Comparison of ENCODE assay signal across 13 cellular contexts in the genomic region with DNA sequence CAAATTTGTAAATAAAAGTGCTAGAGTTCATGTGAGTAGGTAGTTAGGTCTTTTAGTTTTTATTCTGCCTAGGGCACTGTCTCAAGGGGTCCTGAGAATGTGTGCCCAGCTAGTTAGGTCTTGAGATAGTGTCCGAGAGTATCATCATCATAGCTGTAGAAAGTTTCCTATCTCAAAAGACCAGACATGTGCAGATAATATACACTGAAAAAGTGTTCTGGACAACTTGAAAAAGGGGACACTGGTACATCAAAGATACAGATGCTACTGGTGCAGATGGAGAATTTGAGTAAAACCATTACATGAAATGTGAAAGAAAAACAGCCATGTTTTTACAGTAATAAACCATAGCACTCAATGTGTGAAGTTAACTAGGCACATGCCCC. TPM values are rescaled to one million over a fixed set of nuclear protein-coding genes. Genes with fewer than 3 reads are reported as not detected.
A peak's percentile ranks its signal among the peaks of the same experiment; 100 is the strongest.
DNase-seq lines count a peak whose midpoint lies in the region; ATAC-seq and TF ChIP-seq lines count a peak whose summit lies in the region.
"Had no signal": no experiment of that assay in that cellular context is flagged by ENCODE, and none has a peak within 500 bp of the region (broad histone marks: within the 10 kb centered on the region; RNA-seq: fewer than 3 reads in every experiment).

No MANE protein-coding gene starts in this region.

- H3K4me1 Mint-ChIP-seq in nephron, result peaks cover 6% of the 10 kb centered on the region

- no peak for TF ChIP-seq POLR2A in NB4 (IDR thresholded peaks at IDR 0.05; ENCODE audit: extremely low read depth, insufficient read length)

- no peak for DNase-seq in NB4 (ENCODE audit: low read depth)
- DNase-seq in DMS79 (lab: John Stamatoyannopoulos, UW), result no peak
- DNase-seq in G401 (ENCODE audit: low spot score), result no peak
- DNase-seq: CD8-positive, alpha-beta T cell; NCI-H526; T-cell; transverse colon had no signal

- H3K4me3 Mint-ChIP-seq in nephron, result peak overlapping the region in 2 of 3 experiments; percentile 9 to 39
- H3K4me3 Mint-ChIP-seq: activated naive CD4-positive, alpha-beta T cell treated with anti-CD3 and anti-CD28 coated beads, Interleukin-2, amount 50 U/mL, for 24 hours; CD8-positive, alpha-beta T cell had no signal

- peaks cover 5% of the 10 kb centered on the region for H3K27me3 Mint-ChIP-seq in nephron (ENCODE audit: low read depth)

- H3K4me3 ChIP-seq in NB4 (ENCODE audit: low read depth, low read length), result peak overlapping the region; percentile 49
- H3K4me3 ChIP-seq: transverse colon had no signal

- peaks cover 5% of the 10 kb centered on the region for H3K36me3 Mint-ChIP-seq in nephron (ENCODE audit: low read depth)

- no peak for TF ChIP-seq CTCF in NB4 (IDR thresholded peaks at IDR 0.05; ENCODE audit: low read depth, low read length)
- no peak for TF ChIP-seq CTCF in nephron (IDR thresholded peaks at IDR 0.05; ENCODE audit: unreplicated experiment in 3 of 3)

- in situ Hi-C loops in G401 (cut with HindIII; ENCODE audit: low sequenced_read_pairs), result no loop called here

- H3K9me3 Mint-ChIP-seq in nephron, result no peaks in the 10 kb centered on the region
- H3K9me3 Mint-ChIP-seq: activated naive CD4-positive, alpha-beta T cell treated with anti-CD3 and anti-CD28 coated beads, Interleukin-2, amount 50 U/mL, for 24 hours; CD8-positive, alpha-beta T cell; T-cell had no signal

- H3K27ac Mint-ChIP-seq in nephron, result no peak overlapping the region
- H3K27ac Mint-ChIP-seq: activated naive CD4-positive, alpha-beta T cell treated with anti-CD3 and anti-CD28 coated beads, Interleukin-2, amount 50 U/mL, for 24 hours; CD8-positive, alpha-beta T cell; T-cell had no signal

- ATAC-seq in GM18502 (IDR thresholded peaks at IDR 0.05; ENCODE audit: poor library complexity, unreplicated experiment), result peak; percentile 11
- ATAC-seq in GM21737 (IDR thresholded peaks at IDR 0.05; ENCODE audit: unreplicated experiment), result peak; percentile 20
- ATAC-seq in HG02798 (IDR thresholded peaks at IDR 0.05; ENCODE audit: poor library complexity, unreplicated experiment), result no peak
- ATAC-seq in GM21367 (IDR thresholded peaks at IDR 0.05; ENCODE audit: unreplicated experiment), result no peak
- ATAC-seq: CD8-positive, alpha-beta T cell; T-cell had no signal

RNA-seq across cellular contexts. Expression of a gene that starts 1.8 kb away (rescaled TPM):
- 9.7 TPM in 2 replicates for total RNA-seq in G401 (2014; rRNA removed; shearing (Covaris generic))

Comparison
In these comparisons a context has a peak if more than half of its experiments do, and no peak if none do; other contexts are left out.
1. ATAC-seq: peak in GM18502 (single experiment) and GM21737 (single experiment); none in HG02798 (single experiment) and GM21367 (single experiment).